ENCODE assay signal across 16 cellular contexts in genomic region chr7:143411976-143412708, GRCh38. TPM values are rescaled to one million over a fixed set of nuclear protein-coding genes. Genes with fewer than 3 reads are reported as not detected.
DNase-seq lines count a peak whose midpoint lies in the region; ATAC-seq and TF ChIP-seq lines count a peak whose summit lies in the region.
"Had no signal": no experiment of that assay in that cellular context is flagged by ENCODE, and none has a peak within 500 bp of the region (broad histone marks: within the 10 kb centered on the region; RNA-seq: fewer than 3 reads in every experiment).

No MANE protein-coding gene starts in this region.

- H3K4me2 ChIP-seq in BLaER1 treated with 17β-estradiol and CSF1 and Interleukin-3, amounts not matched to agents 10 nM and 100 nM, result peak overlapping the region; percentile 60 to 92 (median 70)
- H3K4me2 ChIP-seq: PC-9 had no signal

- TF ChIP-seq CTCF in CD4-positive, alpha-beta T cell (IDR thresholded peaks at IDR 0.05), result no peak
- TF ChIP-seq CTCF in glutamatergic neuron (IDR thresholded peaks at IDR 0.05; ENCODE audit: partially characterized antibody, unreplicated experiment), result peak; percentile 31
- TF ChIP-seq CTCF in stomach (IDR thresholded peaks at IDR 0.05), result no peak

- 0 out of 22 replicates have a peak overlapping the region, but pooled peaks of 2 of the 11 experiments have one; percentile 3 to 13 for H3K9ac ChIP-seq in BLaER1 treated with 17β-estradiol and CSF1 and Interleukin-3, amounts not matched to agents 10 nM and 100 nM

- H3K27ac ChIP-seq in BLaER1 treated with 17β-estradiol and CSF1 and Interleukin-3, amounts not matched to agents 10 nM and 100 nM, result peak overlapping the region in 8 of 11 experiments; percentile 9 to 87 (median 26); a peak in 11 of 22 replicates
- no peak overlapping the region for H3K27ac ChIP-seq in CD4-positive, alpha-beta T cell (ENCODE audit: low read depth, low read length)
- no peak overlapping the region for H3K27ac ChIP-seq in stomach
- H3K27ac ChIP-seq: PC-9 had no signal

- peaks cover 0 to 17% (median 0%) of the 10 kb centered on the region in 11 experiments; a peak in 3 of 22 replicates for H3K9me3 ChIP-seq in BLaER1 treated with 17β-estradiol and CSF1 and Interleukin-3, amounts not matched to agents 10 nM and 100 nM (replicated peaks in 1 of 11)
- no peaks in the 10 kb centered on the region for H3K9me3 ChIP-seq in CD4-positive, alpha-beta T cell (ENCODE audit: control insufficient read depth, low read length)
- no peaks in the 10 kb centered on the region for H3K9me3 ChIP-seq in stomach
- H3K9me3 ChIP-seq: Caco-2 had no signal

- no peaks in the 10 kb centered on the region for H3K27me3 Mint-ChIP-seq in CD4-positive, alpha-beta T cell
- H3K27me3 Mint-ChIP-seq in glutamatergic neuron (ENCODE audit: unreplicated experiment), result peaks cover 5% of the 10 kb centered on the region

- H3K27me3 ChIP-seq in BLaER1 treated with 17β-estradiol and CSF1 and Interleukin-3, amounts not matched to agents 10 nM and 100 nM, result peaks cover 0 to 12% (median 0%) of the 10 kb centered on the region in 11 experiments; a peak in 5 of 22 replicates
- H3K27me3 ChIP-seq in CD4-positive, alpha-beta T cell (ENCODE audit: control insufficient read depth, insufficient read depth, low read length), result no peaks in the 10 kb centered on the region
- H3K27me3 ChIP-seq in stomach, result no peaks in the 10 kb centered on the region

- no peak for TF ChIP-seq EP300 in stomach (IDR thresholded peaks at IDR 0.05)

- peak overlapping the region in 2 of 10 experiments; percentile 13 to 19; a peak in 1 of 20 replicates for H3K4me3 ChIP-seq in BLaER1 treated with 17β-estradiol and CSF1 and Interleukin-3, amounts not matched to agents 10 nM and 100 nM
- no peak overlapping the region for H3K4me3 ChIP-seq in stomach
- H3K4me3 ChIP-seq: PC-9 had no signal

- no peaks in the 10 kb centered on the region for H3K36me3 ChIP-seq in BLaER1 treated with 17β-estradiol and CSF1 and Interleukin-3, amounts not matched to agents 10 nM and 100 nM
- no peaks in the 10 kb centered on the region for H3K36me3 ChIP-seq in stomach

- no peaks in the 10 kb centered on the region for H3K9me3 Mint-ChIP-seq in CD4-positive, alpha-beta T cell
- peaks cover 3% of the 10 kb centered on the region for H3K9me3 Mint-ChIP-seq in glutamatergic neuron (ENCODE audit: unreplicated experiment)

- ATAC-seq in CD4-positive, alpha-beta T cell (ENCODE audit: poor library complexity), result no peak
- no peak for ATAC-seq in SK-N-SH treated with all-trans-retinoic acid at 6 μM for 48 hours

- H3K4me1 Mint-ChIP-seq in CD4-positive, alpha-beta T cell (ENCODE audit: low read depth), result peaks cover 67% of the 10 kb centered on the region
- H3K4me1 Mint-ChIP-seq in glutamatergic neuron (ENCODE audit: low read depth, unreplicated experiment), result peaks cover 34% of the 10 kb centered on the region

- H3K27ac Mint-ChIP-seq in CD4-positive, alpha-beta T cell, result no peak overlapping the region
- no peak overlapping the region for H3K27ac Mint-ChIP-seq in glutamatergic neuron (ENCODE audit: unreplicated experiment)

- CTCF ChIA-PET in CD4-positive, alpha-beta T cell (lab: Charles Lee), result no interaction called here

- H4K20me1 ChIP-seq in BLaER1 treated with 17β-estradiol and CSF1 and Interleukin-3, amounts not matched to agents 10 nM and 100 nM, result no peaks in the 10 kb centered on the region

- intact Hi-C loops in CD4-positive, alpha-beta T cell (cut with DNase I, micrococcal nuclease), result no loop called here
- intact Hi-C loops in stomach (cut with DNase I; ENCODE audit: low total_unique reads), result loop anchor here (5.0 kb wide), 1 partner anchor 35 kb away; no protein-coding TSS in a partner anchor

- TF ChIP-seq POLR2A in stomach (IDR thresholded peaks at IDR 0.05), result no peak

- H3K4me3 Mint-ChIP-seq in CD4-positive, alpha-beta T cell, result peak overlapping the region; percentile 21
- peak overlapping the region; percentile 6 for H3K4me3 Mint-ChIP-seq in glutamatergic neuron (ENCODE audit: unreplicated experiment)

- POLR2A ChIA-PET in CD4-positive, alpha-beta T cell (lab: Charles Lee), result no interaction called here

- H3K36me3 Mint-ChIP-seq in CD4-positive, alpha-beta T cell (ENCODE audit: low read depth), result peaks cover 30% of the 10 kb centered on the region
- H3K36me3 Mint-ChIP-seq in glutamatergic neuron (ENCODE audit: unreplicated experiment), result no peaks in the 10 kb centered on the region

- 68 to 78% (median 77%) methylated on average over 5 of the region's 5 CpGs for WGBS in stomach, 5 donors

- no peak for DNase-seq in CD4-positive, alpha-beta T cell
- no peak for DNase-seq in glutamatergic neuron
- DNase-seq in stomach, result no peak
- DNase-seq in stimulated activated CD4-positive, alpha-beta T cell treated with anti-CD3 and anti-CD28 coated beads, Interleukin-2, amount 100 ng/mL, for 48 hours, result no peak
- DNase-seq in SHP77 treated with DMSO at 0.1 percent for 48 hours (lab: John Stamatoyannopoulos, UW), result no peak
- DNase-seq: Caco-2, KBM-7, NCI-H1105, NCI-H1694 treated with DMSO at 0.1 percent for 48 hours, NCI-H446, PC-9 had no signal

- H3K4me1 ChIP-seq in BLaER1 treated with 17β-estradiol and CSF1 and Interleukin-3, amounts not matched to agents 10 nM and 100 nM, result peaks cover 53 to 97% (median 85%) of the 10 kb centered on the region in 10 experiments
- peaks cover 16 to 49% (median 34%) of the 10 kb centered on the region in 4 donors for H3K4me1 ChIP-seq in stomach

TF ChIP-seq in SK-N-SH treated with all-trans-retinoic acid at 6 μM for 48 hours, 23 proteins besides CTCF, POLR2A, EP300 and RAD21:
- peak; percentile 66 for TF ChIP-seq ISL1 (CRISPR knock-in tag; IDR thresholded peaks at IDR 0.05)
- peak; percentile 66; the same call in 1 of the 2 replicates for TF ChIP-seq SNAI2 (CRISPR knock-in tag; IDR thresholded peaks at IDR 0.05)
- TF ChIP-seq CSDC2 (CRISPR knock-in tag; IDR thresholded peaks at IDR 0.05), result peak; percentile 91
- TF ChIP-seq ESRRG (CRISPR knock-in tag; IDR thresholded peaks at IDR 0.05), result no peak
- peak; percentile 62; the same call in 1 of the 2 replicates for TF ChIP-seq ZFP3 (CRISPR knock-in tag; IDR thresholded peaks at IDR 0.05)

RNA-seq across cellular contexts. Expression of gene EPHA1, which starts 3.5 kb away (rescaled TPM):
- total RNA-seq in CD4-positive, alpha-beta T cell, result 10 to 100 TPM; 16.0 to 19.0 TPM
- total RNA-seq in glutamatergic neuron (ENCODE audit: unreplicated experiment) (4.7 TPM), stomach (10 to 100 TPM in 3 of 5 donors, 1 to 10 TPM in 2; 5.3 to 31.9 (median 12.5) TPM)
- polyA plus RNA-seq in stomach, result 10 to 100 TPM in 1 of 3 donors, 1 to 10 TPM in 2; 4.7 to 25.9 (median 5.6) TPM

RNA-seq across cellular contexts. Expression of gene ZYX, which starts 31.0 kb away (rescaled TPM):
- 100 to 1,000 TPM; 132 to 146 TPM for total RNA-seq in CD4-positive, alpha-beta T cell
- total RNA-seq in glutamatergic neuron (ENCODE audit: unreplicated experiment) (163 TPM), stomach (100 to 1,000 TPM in 1 of 5 donors, 10 to 100 TPM in 4; 20.6 to 102 (median 64.0) TPM)
- 10 to 100 TPM; 73.4 to 79.2 (median 74.1) TPM for polyA plus RNA-seq in stomach

RNA-seq across cellular contexts. Expression of gene TAS2R60, which starts 31.1 kb away (rescaled TPM):
- under 1 TPM; 0.47 to 0.61 TPM for total RNA-seq in CD4-positive, alpha-beta T cell
- total RNA-seq in glutamatergic neuron (ENCODE audit: unreplicated experiment) (not detected), stomach (not detected)
- polyA plus RNA-seq in stomach, result not detected
- total RNA-seq: Caco-2, M059J, PC-9 had no signal
- polyA plus RNA-seq: AG04450, BJ had no signal

RNA-seq across cellular contexts. Expression of gene FAM131B, which starts 49.6 kb away (rescaled TPM):
- under 1 TPM in 1 of 2 experiments, not detected in 1; 0.14 TPM for total RNA-seq in CD4-positive, alpha-beta T cell
- 111 TPM for total RNA-seq in glutamatergic neuron (ENCODE audit: unreplicated experiment)
- total RNA-seq in stomach, result 10 to 100 TPM in 1 of 5 donors, 1 to 10 TPM in 1, under 1 TPM in 2, not detected in 1; 0.29 to 14.0 (median 0.95) TPM
- under 1 TPM; 0.33 to 0.56 (median 0.46) TPM for polyA plus RNA-seq in stomach

Comparison
In these comparisons a context has a peak if more than half of its experiments do, and no peak if none do; other contexts are left out.
1. H3K27ac ChIP-seq: peak in BLaER1 treated with 17β-estradiol and CSF1 and Interleukin-3, amounts not matched to agents 10 nM and 100 nM (8 of 11); none in CD4-positive, alpha-beta T cell (single experiment) and stomach (0 of 5).